Comparison of ENCODE assay signal across 1 cellular context in the genomic region with DNA sequence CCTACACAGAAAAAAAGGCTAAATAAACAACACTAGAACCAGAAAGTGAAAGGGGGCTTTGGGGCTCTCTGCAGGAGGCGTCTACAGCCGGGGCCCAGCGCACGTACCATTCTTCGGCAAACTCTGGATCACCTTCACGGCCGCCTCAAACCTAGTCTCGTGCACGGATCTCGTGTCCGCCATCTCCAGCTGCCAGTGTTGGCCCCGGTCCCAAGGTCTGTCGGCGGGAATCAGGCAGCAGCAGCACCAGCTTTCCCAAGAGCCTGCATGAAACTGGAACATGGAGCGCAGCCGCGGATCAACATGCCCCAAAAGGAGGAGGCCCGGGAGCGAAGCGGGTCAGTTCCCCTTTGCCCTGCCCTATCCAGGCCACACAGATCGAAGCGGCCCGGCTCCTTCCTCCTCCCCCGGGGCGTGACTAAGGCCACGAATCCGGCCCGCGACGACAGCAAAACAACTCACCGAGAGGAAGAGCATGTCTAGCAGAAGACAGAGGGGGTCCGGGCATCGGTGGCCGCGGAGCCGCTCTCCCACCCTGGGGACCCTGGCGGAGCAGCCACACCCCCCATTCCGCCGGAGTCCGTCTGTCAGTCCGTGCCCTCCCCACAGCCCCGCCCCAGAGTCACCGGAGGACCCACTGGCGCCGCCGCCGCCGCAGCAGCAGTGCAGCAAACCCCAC.
A peak's percentile ranks its signal among the peaks of the same experiment; 100 is the strongest.
TF ChIP-seq lines count a peak whose summit lies in the region.

A gene with protein sequence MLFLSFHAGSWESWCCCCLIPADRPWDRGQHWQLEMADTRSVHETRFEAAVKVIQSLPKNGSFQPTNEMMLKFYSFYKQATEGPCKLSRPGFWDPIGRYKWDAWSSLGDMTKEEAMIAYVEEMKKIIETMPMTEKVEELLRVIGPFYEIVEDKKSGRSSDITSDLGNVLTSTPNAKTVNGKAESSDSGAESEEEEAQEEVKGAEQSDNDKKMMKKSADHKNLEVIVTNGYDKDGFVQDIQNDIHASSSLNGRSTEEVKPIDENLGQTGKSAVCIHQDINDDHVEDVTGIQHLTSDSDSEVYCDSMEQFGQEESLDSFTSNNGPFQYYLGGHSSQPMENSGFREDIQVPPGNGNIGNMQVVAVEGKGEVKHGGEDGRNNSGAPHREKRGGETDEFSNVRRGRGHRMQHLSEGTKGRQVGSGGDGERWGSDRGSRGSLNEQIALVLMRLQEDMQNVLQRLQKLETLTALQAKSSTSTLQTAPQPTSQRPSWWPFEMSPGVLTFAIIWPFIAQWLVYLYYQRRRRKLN (minus strand): TSS at position 586 of the 679 bp plus-strand sequence. CDS start 109 bp downstream, at position 477.

TF ChIP-seq in WTC11, 78 proteins besides CTCF, POLR2A, EP300 and RAD21 (continued from another document):
- TF ChIP-seq, protein P1, sequence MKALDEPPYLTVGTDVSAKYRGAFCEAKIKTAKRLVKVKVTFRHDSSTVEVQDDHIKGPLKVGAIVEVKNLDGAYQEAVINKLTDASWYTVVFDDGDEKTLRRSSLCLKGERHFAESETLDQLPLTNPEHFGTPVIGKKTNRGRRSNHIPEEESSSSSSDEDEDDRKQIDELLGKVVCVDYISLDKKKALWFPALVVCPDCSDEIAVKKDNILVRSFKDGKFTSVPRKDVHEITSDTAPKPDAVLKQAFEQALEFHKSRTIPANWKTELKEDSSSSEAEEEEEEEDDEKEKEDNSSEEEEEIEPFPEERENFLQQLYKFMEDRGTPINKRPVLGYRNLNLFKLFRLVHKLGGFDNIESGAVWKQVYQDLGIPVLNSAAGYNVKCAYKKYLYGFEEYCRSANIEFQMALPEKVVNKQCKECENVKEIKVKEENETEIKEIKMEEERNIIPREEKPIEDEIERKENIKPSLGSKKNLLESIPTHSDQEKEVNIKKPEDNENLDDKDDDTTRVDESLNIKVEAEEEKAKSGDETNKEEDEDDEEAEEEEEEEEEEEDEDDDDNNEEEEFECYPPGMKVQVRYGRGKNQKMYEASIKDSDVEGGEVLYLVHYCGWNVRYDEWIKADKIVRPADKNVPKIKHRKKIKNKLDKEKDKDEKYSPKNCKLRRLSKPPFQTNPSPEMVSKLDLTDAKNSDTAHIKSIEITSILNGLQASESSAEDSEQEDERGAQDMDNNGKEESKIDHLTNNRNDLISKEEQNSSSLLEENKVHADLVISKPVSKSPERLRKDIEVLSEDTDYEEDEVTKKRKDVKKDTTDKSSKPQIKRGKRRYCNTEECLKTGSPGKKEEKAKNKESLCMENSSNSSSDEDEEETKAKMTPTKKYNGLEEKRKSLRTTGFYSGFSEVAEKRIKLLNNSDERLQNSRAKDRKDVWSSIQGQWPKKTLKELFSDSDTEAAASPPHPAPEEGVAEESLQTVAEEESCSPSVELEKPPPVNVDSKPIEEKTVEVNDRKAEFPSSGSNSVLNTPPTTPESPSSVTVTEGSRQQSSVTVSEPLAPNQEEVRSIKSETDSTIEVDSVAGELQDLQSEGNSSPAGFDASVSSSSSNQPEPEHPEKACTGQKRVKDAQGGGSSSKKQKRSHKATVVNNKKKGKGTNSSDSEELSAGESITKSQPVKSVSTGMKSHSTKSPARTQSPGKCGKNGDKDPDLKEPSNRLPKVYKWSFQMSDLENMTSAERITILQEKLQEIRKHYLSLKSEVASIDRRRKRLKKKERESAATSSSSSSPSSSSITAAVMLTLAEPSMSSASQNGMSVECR (CRISPR knock-in tag; IDR thresholded peaks at IDR 0.05; ENCODE audit: borderline replicate concordance): no peak; the same call in 1 of the 2 replicates
- TF ChIP-seq CBFB (CRISPR knock-in tag; IDR thresholded peaks at IDR 0.05; ENCODE audit: low read depth) (no peak), OVOL2 (CRISPR knock-in tag; IDR thresholded peaks at IDR 0.05; ENCODE audit: borderline replicate concordance) (no peak), EMX1 (CRISPR knock-in tag; IDR thresholded peaks at IDR 0.05) (no peak), ETV6 (CRISPR knock-in tag; IDR thresholded peaks at IDR 0.05) (peak; percentile 53; the same call in 1 of the 2 replicates), MLX (CRISPR knock-in tag; IDR thresholded peaks at IDR 0.05) (no peak), TEAD1 (CRISPR knock-in tag; IDR thresholded peaks at IDR 0.05) (no peak), MXD4 (CRISPR knock-in tag; IDR thresholded peaks at IDR 0.05; ENCODE audit: borderline replicate concordance) (no peak), ZBTB21 (CRISPR knock-in tag; IDR thresholded peaks at IDR 0.05; ENCODE audit: borderline replicate concordance) (no peak), RORB (CRISPR knock-in tag; IDR thresholded peaks at IDR 0.05) (no peak), NFYB (CRISPR knock-in tag; conservative IDR thresholded peaks at IDR 0.05; ENCODE audit: low read depth) (no peak), ELF4 (CRISPR knock-in tag; IDR thresholded peaks at IDR 0.05; ENCODE audit: low read depth) (no peak), JAZF1 (CRISPR knock-in tag; IDR thresholded peaks at IDR 0.05) (no peak), KAT7 (CRISPR knock-in tag; IDR thresholded peaks at IDR 0.05; ENCODE audit: borderline replicate concordance) (no peak; the same call in 1 of the 2 replicates), NFE2L1 (CRISPR knock-in tag; IDR thresholded peaks at IDR 0.05) (peak; percentile 44; the same call in 1 of the 2 replicates), CREM (CRISPR knock-in tag; IDR thresholded peaks at IDR 0.05) (no peak; the same call in 1 of the 2 replicates), ATF2 (CRISPR knock-in tag; IDR thresholded peaks at IDR 0.05; ENCODE audit: borderline replicate concordance, low read depth) (no peak), ZNF317 (CRISPR knock-in tag; IDR thresholded peaks at IDR 0.05; ENCODE audit: borderline replicate concordance, low read depth) (no peak), NR2C2 (CRISPR knock-in tag; IDR thresholded peaks at IDR 0.05) (no peak), GABPB1 (CRISPR knock-in tag; IDR thresholded peaks at IDR 0.05) (peak; percentile 51; the same call in 1 of the 2 replicates), CDX4 (CRISPR knock-in tag; IDR thresholded peaks at IDR 0.05; ENCODE audit: borderline replicate concordance) (no peak), NFATC4 (CRISPR knock-in tag; IDR thresholded peaks at IDR 0.05) (no peak), CREB1 (CRISPR knock-in tag; IDR thresholded peaks at IDR 0.05) (no peak), MYBL2 (CRISPR knock-in tag; IDR thresholded peaks at IDR 0.05) (no peak), PRRX2 (CRISPR knock-in tag; IDR thresholded peaks at IDR 0.05) (no peak)
- TF ChIP-seq, protein P2, sequence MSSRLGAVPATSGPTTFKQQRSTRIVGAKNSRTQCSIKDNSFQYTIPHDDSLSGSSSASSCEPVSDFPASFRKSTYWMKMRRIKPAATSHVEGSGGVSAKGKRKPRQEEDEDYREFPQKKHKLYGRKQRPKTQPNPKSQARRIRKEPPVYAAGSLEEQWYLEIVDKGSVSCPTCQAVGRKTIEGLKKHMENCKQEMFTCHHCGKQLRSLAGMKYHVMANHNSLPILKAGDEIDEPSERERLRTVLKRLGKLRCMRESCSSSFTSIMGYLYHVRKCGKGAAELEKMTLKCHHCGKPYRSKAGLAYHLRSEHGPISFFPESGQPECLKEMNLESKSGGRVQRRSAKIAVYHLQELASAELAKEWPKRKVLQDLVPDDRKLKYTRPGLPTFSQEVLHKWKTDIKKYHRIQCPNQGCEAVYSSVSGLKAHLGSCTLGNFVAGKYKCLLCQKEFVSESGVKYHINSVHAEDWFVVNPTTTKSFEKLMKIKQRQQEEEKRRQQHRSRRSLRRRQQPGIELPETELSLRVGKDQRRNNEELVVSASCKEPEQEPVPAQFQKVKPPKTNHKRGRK (CRISPR knock-in tag; IDR thresholded peaks at IDR 0.05; ENCODE audit: borderline replicate concordance): no peak
- TF ChIP-seq, protein P3, sequence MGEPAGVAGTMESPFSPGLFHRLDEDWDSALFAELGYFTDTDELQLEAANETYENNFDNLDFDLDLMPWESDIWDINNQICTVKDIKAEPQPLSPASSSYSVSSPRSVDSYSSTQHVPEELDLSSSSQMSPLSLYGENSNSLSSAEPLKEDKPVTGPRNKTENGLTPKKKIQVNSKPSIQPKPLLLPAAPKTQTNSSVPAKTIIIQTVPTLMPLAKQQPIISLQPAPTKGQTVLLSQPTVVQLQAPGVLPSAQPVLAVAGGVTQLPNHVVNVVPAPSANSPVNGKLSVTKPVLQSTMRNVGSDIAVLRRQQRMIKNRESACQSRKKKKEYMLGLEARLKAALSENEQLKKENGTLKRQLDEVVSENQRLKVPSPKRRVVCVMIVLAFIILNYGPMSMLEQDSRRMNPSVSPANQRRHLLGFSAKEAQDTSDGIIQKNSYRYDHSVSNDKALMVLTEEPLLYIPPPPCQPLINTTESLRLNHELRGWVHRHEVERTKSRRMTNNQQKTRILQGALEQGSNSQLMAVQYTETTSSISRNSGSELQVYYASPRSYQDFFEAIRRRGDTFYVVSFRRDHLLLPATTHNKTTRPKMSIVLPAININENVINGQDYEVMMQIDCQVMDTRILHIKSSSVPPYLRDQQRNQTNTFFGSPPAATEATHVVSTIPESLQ (CRISPR knock-in tag; IDR thresholded peaks at IDR 0.05): no peak
